Comparison of ENCODE assay signal across 11 cellular contexts in the genomic region with DNA sequence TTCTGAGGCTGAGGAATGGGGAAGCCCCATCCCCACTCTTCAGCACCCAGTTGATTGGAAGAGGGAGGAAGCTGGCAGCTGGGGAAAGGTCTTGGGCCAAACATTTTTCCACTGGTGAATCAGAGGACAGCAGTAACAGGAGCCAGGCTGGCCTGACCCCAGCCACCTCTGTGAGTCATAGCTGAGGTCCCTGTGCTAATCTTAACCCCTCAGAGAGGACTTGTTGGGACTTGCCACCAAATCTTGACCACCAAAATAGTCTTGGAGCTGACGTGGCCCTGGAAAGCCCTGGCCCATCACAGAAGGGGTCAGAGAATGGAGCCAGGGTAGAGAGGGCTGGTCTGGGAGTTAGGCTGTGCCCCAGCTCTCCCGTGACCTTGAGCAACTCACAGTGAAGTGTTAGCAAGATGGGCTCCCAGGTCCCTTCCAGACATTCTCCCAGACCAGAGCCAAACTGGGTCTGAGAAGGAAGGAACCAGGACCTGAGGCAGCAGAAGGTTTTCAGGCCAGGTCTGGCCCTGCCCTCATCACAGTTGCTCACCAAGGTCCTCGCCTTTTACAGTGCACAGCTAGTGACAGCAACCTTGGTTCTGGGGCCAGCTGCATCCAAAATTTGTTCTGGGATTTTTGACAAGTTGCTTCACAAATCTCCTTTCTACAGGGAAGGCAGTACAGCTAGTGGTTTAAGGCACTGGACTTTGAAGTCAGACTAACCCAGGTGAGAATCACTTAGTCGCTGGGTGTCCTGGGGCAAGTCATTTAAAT.
DNase-seq lines count a peak whose midpoint lies in the region; ATAC-seq, FAIRE-seq and TF ChIP-seq lines count a peak whose summit lies in the region.
"Had no signal": no experiment of that assay in that cellular context is flagged by ENCODE, and none has a peak within 500 bp of the region (broad histone marks: within the 10 kb centered on the region; RNA-seq: fewer than 3 reads in every experiment).

No MANE protein-coding gene starts in this region.

- TF ChIP-seq RAD21 in H1 (IDR thresholded peaks at IDR 0.05 in 1 of 2, conservative IDR thresholded peaks at IDR 0.05 in 1 of 2; ENCODE audit: low read depth in 2 of 2, low read length in 2 of 2): no peak

- H3K4me1 Mint-ChIP-seq in osteocyte (ENCODE audit: unreplicated experiment): peaks cover 26% of the 10 kb centered on the region

- no peaks in the 10 kb centered on the region; a peak in 1 of 7 replicates for H3K4me1 ChIP-seq in H1 (replicated peaks in 1 of 4; ENCODE audit: control insufficient read depth in 3 of 4, insufficient read depth in 4 of 4, low read length in 3 of 4)
- H3K4me1 ChIP-seq in mesenchymal stem cell (ENCODE audit: control insufficient read depth, insufficient read depth, low read depth, low read length): peaks cover 32% of the 10 kb centered on the region

- H4K5ac ChIP-seq in H1 (ENCODE audit: insufficient read length, low read depth, low read length): no peak overlapping the region

- FAIRE-seq in H1 (lab: Jason Lieb, UNC): no peak
- FAIRE-seq: TTC549 had no signal

- TF ChIP-seq POLR2A in H1 (IDR thresholded peaks at IDR 0.05; ENCODE audit: control extremely low read depth in 1 of 2, low read depth in 2 of 2, low read length in 2 of 2): no peak

- H3K9me3 Mint-ChIP-seq in osteocyte (ENCODE audit: unreplicated experiment): no peaks in the 10 kb centered on the region

- H3K36me3 ChIP-seq in H1 (ENCODE audit: control insufficient read depth in 2 of 4, insufficient read depth in 4 of 4, low read length in 3 of 4): no peaks in the 10 kb centered on the region
- no peaks in the 10 kb centered on the region for H3K36me3 ChIP-seq in mesenchymal stem cell (ENCODE audit: control insufficient read depth in 1 of 2, insufficient read depth in 2 of 2, low read depth in 1 of 2, low read length in 2 of 2)

- H3K9me3 ChIP-seq in H1 (ENCODE audit: insufficient read depth in 2 of 2, low read depth in 1 of 2, low read length in 1 of 2): no peaks in the 10 kb centered on the region
- H3K9me3 ChIP-seq in mesenchymal stem cell (ENCODE audit: control insufficient read depth, low read length): peaks cover 17% of the 10 kb centered on the region

- H2BK5ac ChIP-seq in H1 (ENCODE audit: low read depth, low read length) (no peak overlapping the region), mesenchymal stem cell (ENCODE audit: low read depth, low read length, poor library complexity, severe bottlenecking) (no peak overlapping the region)

- DNase-seq in AG08395 (ENCODE audit: low spot score) (peak; percentile 86), LHCN-M2 (ENCODE audit: low read depth) (peak; percentile 96), H1 (ENCODE audit: low read depth in 1 of 2, low spot score in 2 of 2) (no peak), mesenchymal stem cell (peak; percentile 85), epidermal melanocyte (ENCODE audit: insufficient read length, low spot score) (no peak), osteocyte (ENCODE audit: extremely low spot score, unreplicated experiment) (no peak), CD1c-positive myeloid dendritic cell (ENCODE audit: extremely low spot score) (no peak)
- DNase-seq: amygdala, NCI-H2107 had no signal

- no peaks in the 10 kb centered on the region for H3K36me3 Mint-ChIP-seq in osteocyte (ENCODE audit: unreplicated experiment)

- H3K79me2 ChIP-seq in H1 (ENCODE audit: control insufficient read depth in 1 of 2, insufficient read depth in 2 of 2, low read length in 2 of 2): no peaks in the 10 kb centered on the region

- no peaks in the 10 kb centered on the region for H3K27me3 Mint-ChIP-seq in osteocyte (ENCODE audit: unreplicated experiment)

- no peaks in the 10 kb centered on the region for H3K27me3 ChIP-seq in H1 (replicated peaks in 1 of 4; ENCODE audit: control insufficient read depth in 3 of 4, extremely low read depth in 1 of 4, insufficient read depth in 3 of 4, low read length in 3 of 4)
- peaks cover 0 to under 1% of the 10 kb centered on the region in 2 experiments for H3K27me3 ChIP-seq in mesenchymal stem cell (ENCODE audit: control insufficient read depth in 1 of 2, insufficient read depth in 1 of 2, low read length in 2 of 2)

- H2AFZ ChIP-seq in H1 (ENCODE audit: low read length): no peak overlapping the region
- no peak overlapping the region for H2AFZ ChIP-seq in mesenchymal stem cell (ENCODE audit: low read depth, low read length)

- 92% methylated on average over 4 of the region's 4 CpGs; no CpG with 5 or more reads in 1 of the 2 experiments for WGBS in H1 (ENCODE audit: extremely low coverage in 1 of 2, insufficient coverage in 1 of 2, insufficient read length in 1 of 2, insufficient replicate concordance in 2 of 2, low coverage in 1 of 2, low lambda C conversion rate in 2 of 2, missing lambda C conversion rate in 1 of 2), 2 experiments
- WGBS in mesenchymal stem cell: 74% methylated on average over 4 of the region's 4 CpGs

- H3K23ac ChIP-seq in H1 (ENCODE audit: insufficient read length) (no peak overlapping the region), mesenchymal stem cell (ENCODE audit: low read length in 2 of 2) (peak overlapping the region in 1 of 2 experiments; percentile 14)

- H3K14ac ChIP-seq in H1 (ENCODE audit: insufficient read length) (no peak overlapping the region), mesenchymal stem cell (ENCODE audit: low read length in 2 of 2) (peak overlapping the region in 1 of 2 experiments; percentile 61)

- CTCF ChIA-PET in H1 (lab: Charles Lee; ENCODE audit: partially characterized antibody): interaction anchor here (0.6 to 4.7 kb wide), 12 partner anchors 10 to 351 kb away, joined by 3 to 22 read pairs (median 3); no protein-coding TSS in a partner anchor

- H3K9ac ChIP-seq in H1 (replicated peaks in 1 of 4; ENCODE audit: extremely low read depth in 1 of 4, low read depth in 3 of 4, low read length in 3 of 4) (no peak overlapping the region), mesenchymal stem cell (ENCODE audit: low read length) (peak overlapping the region; percentile 28)

- H2BK20ac ChIP-seq in H1 (ENCODE audit: low read length): no peak overlapping the region

- no peaks in the 10 kb centered on the region for H4K20me1 ChIP-seq in H1 (replicated peaks in 1 of 2; ENCODE audit: control insufficient read depth in 1 of 2, insufficient read depth in 2 of 2, low read length in 2 of 2)

- H2AK5ac ChIP-seq in H1 (ENCODE audit: low read depth, low read length): no peak overlapping the region
- H2AK5ac ChIP-seq in mesenchymal stem cell (ENCODE audit: low read length, severe bottlenecking): peak overlapping the region; percentile 46

- no peak overlapping the region for H3K4me3 ChIP-seq in H1 (ENCODE audit: extremely low read depth in 1 of 4, insufficient read depth in 2 of 4, low read depth in 3 of 4, low read length in 4 of 4)
- no peak overlapping the region for H3K4me3 ChIP-seq in mesenchymal stem cell (ENCODE audit: insufficient read depth in 1 of 2, low read depth in 1 of 2, low read length in 2 of 2)

- TF ChIP-seq CTCF in H1 (IDR thresholded peaks at IDR 0.05; ENCODE audit: control extremely low read depth in 1 of 3, insufficient read depth in 1 of 3, low read depth in 1 of 3, low read length in 3 of 3) (no peak), osteocyte (IDR thresholded peaks at IDR 0.05) (no peak)

- H3K18ac ChIP-seq in H1 (ENCODE audit: extremely low read depth, low read length) (no peak overlapping the region), mesenchymal stem cell (ENCODE audit: low read depth in 1 of 2, low read length in 2 of 2) (peak overlapping the region; percentile 58 to 79)

- H3K4ac ChIP-seq in H1 (replicated peaks; ENCODE audit: insufficient read length, low read depth, low read length) (no peak overlapping the region), mesenchymal stem cell (ENCODE audit: low read depth in 1 of 2, low read length in 2 of 2) (peak overlapping the region in 1 of 2 experiments; percentile 66)

- POLR2A ChIA-PET in H1 (lab: Charles Lee; ENCODE audit: partially characterized antibody): no interaction called here

- no peak overlapping the region for H4K91ac ChIP-seq in H1 (replicated peaks; ENCODE audit: insufficient read length, low read length)
- peak overlapping the region; percentile 76 for H4K91ac ChIP-seq in mesenchymal stem cell (ENCODE audit: low read length)

- H3K79me1 ChIP-seq in H1 (ENCODE audit: low read depth, low read length): no peaks in the 10 kb centered on the region
- H3K79me1 ChIP-seq in mesenchymal stem cell (replicated peaks; ENCODE audit: low read length, poor library complexity, severe bottlenecking): no peaks in the 10 kb centered on the region

- no peak overlapping the region for H3K56ac ChIP-seq in H1 (replicated peaks; ENCODE audit: insufficient read length, low read depth, low read length)

- H3K27ac ChIP-seq in H1 (ENCODE audit: low read depth, low read length): no peak overlapping the region
- H3K27ac ChIP-seq in mesenchymal stem cell (ENCODE audit: low read length, poor library complexity, severe bottlenecking): no peak overlapping the region

- H3K4me2 ChIP-seq in H1 (ENCODE audit: insufficient read depth in 1 of 2, low read depth in 2 of 2, low read length in 2 of 2) (no peak overlapping the region), mesenchymal stem cell (ENCODE audit: low read length, poor library complexity, severe bottlenecking) (no peak overlapping the region)

- H3K4me3 Mint-ChIP-seq in osteocyte (ENCODE audit: unreplicated experiment): no peak overlapping the region

- H2BK15ac ChIP-seq in H1 (ENCODE audit: low read length): no peak overlapping the region
- peak overlapping the region; percentile 17 for H2BK15ac ChIP-seq in mesenchymal stem cell (ENCODE audit: low read depth, poor library complexity, severe bottlenecking)

- no peak overlapping the region for H3K27ac Mint-ChIP-seq in osteocyte (ENCODE audit: unreplicated experiment)

- 0 out of 2 replicates have a peak overlapping the region, but pooled peaks have one; percentile 17 for H2BK12ac ChIP-seq in H1 (ENCODE audit: low read depth, low read length)
- peak overlapping the region; percentile 20 to 85 for H2BK12ac ChIP-seq in mesenchymal stem cell (ENCODE audit: low read length in 2 of 2)

- no peaks in the 10 kb centered on the region for H3K23me2 ChIP-seq in H1 (ENCODE audit: low read depth, low read length)

- H4K8ac ChIP-seq in H1 (ENCODE audit: extremely low read depth, insufficient read depth, low read length) (no peak overlapping the region), mesenchymal stem cell (ENCODE audit: low read length) (peak overlapping the region; percentile 8)

- no peak for ATAC-seq in HG02852 (IDR thresholded peaks at IDR 0.05; ENCODE audit: unreplicated experiment)

- TF ChIP-seq EP300 in H1 (IDR thresholded peaks at IDR 0.05; ENCODE audit: borderline replicate concordance in 1 of 2, low read depth in 2 of 2, low read length in 2 of 2): no peak

- H2BK120ac ChIP-seq in H1 (replicated peaks; ENCODE audit: low read depth, low read length): no peak overlapping the region
- peak overlapping the region; percentile 50 for H2BK120ac ChIP-seq in mesenchymal stem cell (ENCODE audit: low read depth, low read length)

TF ChIP-seq in H1, 55 proteins besides CTCF, POLR2A, EP300 and RAD21 (continues in another document):
- no peak for TF ChIP-seq BCL11A (IDR thresholded peaks at IDR 0.05; ENCODE audit: low read depth in 2 of 2, low read length in 2 of 2)
- no peak for TF ChIP-seq CBX8 (IDR thresholded peaks at IDR 0.05; ENCODE audit: borderline replicate concordance, low read depth, low read length)
- TF ChIP-seq JUND (IDR thresholded peaks at IDR 0.05; ENCODE audit: low read length): no peak
- TF ChIP-seq SAP30 (IDR thresholded peaks at IDR 0.05; ENCODE audit: insufficient read depth, insufficient replicate concordance, low read length): no peak

Comparison
In these comparisons a context has a peak if more than half of its experiments do, and no peak if none do; other contexts are left out.
1. DNase-seq: peak in AG08395 (single experiment), LHCN-M2 (single experiment) and mesenchymal stem cell (single experiment); none in H1 (0 of 2), epidermal melanocyte (single experiment), osteocyte (single experiment) and CD1c-positive myeloid dendritic cell (single experiment).